In the genomic region with DNA sequence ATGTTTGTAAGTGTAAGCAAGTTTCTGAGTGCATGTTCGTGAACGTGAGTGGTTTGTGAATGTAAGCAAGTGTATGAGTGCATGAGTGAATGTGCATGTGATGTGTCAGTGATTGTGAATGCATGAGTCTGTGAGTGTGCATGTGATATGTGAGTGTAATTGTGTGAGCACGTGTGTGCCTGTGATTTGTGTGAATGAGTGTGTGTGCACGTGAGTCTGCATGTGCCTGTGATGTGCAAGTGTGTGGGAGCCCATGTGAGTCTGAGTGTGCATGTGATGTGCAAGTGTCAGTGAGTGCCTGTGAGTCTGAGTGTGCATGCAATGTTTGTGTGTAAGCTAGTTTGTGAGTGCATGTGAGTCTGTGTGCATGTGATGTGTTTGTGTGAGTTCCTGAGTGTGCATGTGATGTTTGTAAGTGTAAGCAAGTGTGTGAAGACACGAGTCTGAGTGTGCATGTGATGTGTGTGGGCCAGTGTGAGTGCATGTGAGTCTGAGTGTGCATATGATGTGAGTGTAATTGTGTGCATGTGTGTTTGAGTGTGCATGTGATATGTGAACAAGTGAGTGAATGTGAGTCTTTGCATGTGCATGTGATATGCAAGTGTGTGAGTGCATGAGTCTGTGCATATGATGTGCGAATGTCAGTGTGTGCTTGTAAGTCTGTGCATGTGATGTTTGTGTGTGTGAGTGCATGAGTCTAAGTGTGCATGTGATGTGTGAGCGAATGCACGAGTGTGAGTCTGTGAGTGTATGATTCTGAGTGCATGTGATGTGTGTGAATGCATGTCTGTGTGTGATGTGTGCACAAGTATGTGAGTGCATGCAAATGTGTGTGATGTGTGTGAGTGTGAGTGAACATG, we compare ENCODE assay signal across 27 cellular contexts.
"Had no signal": no experiment of that assay in that cellular context is flagged by ENCODE, and none has a peak within 500 bp of the region (broad histone marks: within the 10 kb centered on the region; RNA-seq: fewer than 3 reads in every experiment).

No MANE protein-coding gene starts in this region.

- H3K9ac ChIP-seq: SK-N-SH had no signal

- H3K27me3 ChIP-seq: brain microvascular endothelial cell, SJCRH30 had no signal

- H3K27ac ChIP-seq: brain microvascular endothelial cell, SJCRH30 had no signal

- H3K4me2 ChIP-seq: SK-N-SH had no signal

- H3K36me3 ChIP-seq: brain microvascular endothelial cell, SJCRH30 had no signal

- H3K9me3 ChIP-seq: SK-N-SH had no signal

- ATAC-seq: activated naive CD4-positive, alpha-beta T cell treated with anti-CD3 and anti-CD28 coated beads, Interleukin-2, amount 50 U/mL, for 72 hours; activated T-cell treated with anti-CD3 and anti-CD28 coated beads, Interleukin-2, amount 50 U/mL, for 4 hours; Panc1 had no signal

- DNase-seq: activated CD4-positive, alpha-beta memory T cell treated with anti-CD3 and anti-CD28 coated beads for 36 hours; activated CD4-positive, alpha-beta T cell treated with anti-CD3 and anti-CD28 coated beads for 48 hours; activated CD4-positive, CD25-positive, alpha-beta regulatory T cell treated with anti-CD3 and anti-CD28 coated beads, Interleukin-2, amount 50 U/mL, for 72 hours; activated CD8-positive, alpha-beta memory T cell treated with anti-CD3 and anti-CD28 coated beads for 24 hours; activated effector memory CD4-positive, alpha-beta T cell treated with anti-CD3 and anti-CD28 coated beads, Interleukin-2, amount 50 U/mL, for 16 hours; activated naive CD4-positive, alpha-beta T cell treated with Interleukin-2 at 50 U/mL for 16 hours; activated T-cell treated with anti-CD3 and anti-CD28 coated beads, Interleukin-2, amount 50 U/mL, for 4 hours; amygdala; brain microvascular endothelial cell; cerebellar nuclear complex; Karpas-422; MM.1S; NCI-H1105; NCI-H1436; NCI-H1694 treated with DMSO at 0.1 percent for 48 hours; NCI-H2029 treated with DMSO at 0.1 percent for 48 hours; NCI-H510A treated with DMSO at 0.1 percent for 48 hours; NCI-H69; NK-92 treated with Interleukin-12 subunit alpha and Interleukin-12 subunit beta, amount 100 ng/mL, for 24 hours; OCI-M1; Right ventricle myocardium superior; RPMI8226; SJCRH30; SK-N-SH; SW 1271 had no signal

- H3K4me3 ChIP-seq: SJCRH30 had no signal
